Comparison of ENCODE assay signal across 21 cellular contexts in genomic region chr1:245213066-245213465, GRCh38. TPM values are rescaled to one million over a fixed set of nuclear protein-coding genes. Genes with fewer than 3 reads are reported as not detected.
"Had no signal": no experiment of that assay in that cellular context is flagged by ENCODE, and none has a peak within 500 bp of the region (broad histone marks: within the 10 kb centered on the region; RNA-seq: fewer than 3 reads in every experiment).

No MANE protein-coding gene starts in this region.

- H3K9me3 ChIP-seq: colonic mucosa, suprapubic skin, vagina had no signal

- H3K27ac Mint-ChIP-seq: activated CD4-positive, alpha-beta memory T cell treated with anti-CD3 and anti-CD28 coated beads, Interleukin-2, amount 10 ng/mL, durations not matched to agents 7 days and 5 days; activated CD8-positive, alpha-beta memory T cell treated with anti-CD3 and anti-CD28 coated beads, Interleukin-2, amount 10 ng/mL, durations not matched to agents 7 days and 5 days; activated naive CD8-positive, alpha-beta T cell treated with anti-CD3 and anti-CD28 coated beads for 36 hours; activated T-helper 17 cell treated with anti-CD3 and anti-CD28 coated beads, Interleukin-2, amount 50 U/mL, for 72 hours; mesothelial cell of epicardium; T-helper 17 cell had no signal

- ATAC-seq: activated CD8-positive, alpha-beta memory T cell treated with anti-CD3 and anti-CD28 coated beads, Interleukin-2, amount 10 ng/mL, durations not matched to agents 7 days and 5 days; activated T-helper 17 cell treated with anti-CD3 and anti-CD28 coated beads, Interleukin-2, amount 50 U/mL, for 72 hours; left lobe of liver; right cardiac atrium; stimulated activated naive CD8-positive, alpha-beta T cell treated with anti-CD3 and anti-CD28 coated beads, Interleukin-15, amount 100 ng/mL, for 72 hours; T-helper 17 cell had no signal

- H3K27me3 Mint-ChIP-seq: activated CD4-positive, alpha-beta memory T cell treated with anti-CD3 and anti-CD28 coated beads, Interleukin-2, amount 10 ng/mL, durations not matched to agents 7 days and 5 days; activated CD8-positive, alpha-beta memory T cell treated with anti-CD3 and anti-CD28 coated beads, Interleukin-2, amount 10 ng/mL, durations not matched to agents 7 days and 5 days; activated T-helper 17 cell treated with anti-CD3 and anti-CD28 coated beads, Interleukin-2, amount 50 U/mL, for 72 hours; stimulated activated naive CD8-positive, alpha-beta T cell treated with anti-CD3 and anti-CD28 coated beads, Interleukin-15, amount 100 ng/mL, for 72 hours had no signal

- DNase-seq: activated CD4-positive, alpha-beta memory T cell treated with anti-CD3 and anti-CD28 coated beads, Interleukin-2, amount 10 ng/mL, durations not matched to agents 7 days and 5 days; activated CD4-positive, alpha-beta T cell treated with anti-CD3 and anti-CD28 coated beads for 4 hours; activated CD8-positive, alpha-beta memory T cell treated with anti-CD3 and anti-CD28 coated beads, Interleukin-2, amount 10 ng/mL, durations not matched to agents 7 days and 5 days; activated naive CD4-positive, alpha-beta T cell; activated naive CD8-positive, alpha-beta T cell treated with anti-CD3 and anti-CD28 coated beads for 36 hours; amniotic stem cell; colonic mucosa; head of caudate nucleus; kidney; right cardiac atrium; stimulated activated CD4-positive, alpha-beta T cell treated with anti-CD3 and anti-CD28 coated beads, Interleukin-2, amount 100 ng/mL, for 48 hours; stimulated activated naive CD8-positive, alpha-beta T cell treated with anti-CD3 and anti-CD28 coated beads, Interleukin-15, amount 100 ng/mL, for 72 hours; T-helper 17 cell; transverse colon; WERI-Rb-1 had no signal

- H3K4me3 Mint-ChIP-seq: activated CD4-positive, alpha-beta memory T cell treated with anti-CD3 and anti-CD28 coated beads, Interleukin-2, amount 10 ng/mL, durations not matched to agents 7 days and 5 days; activated CD8-positive, alpha-beta memory T cell treated with anti-CD3 and anti-CD28 coated beads, Interleukin-2, amount 10 ng/mL, durations not matched to agents 7 days and 5 days; activated naive CD8-positive, alpha-beta T cell treated with anti-CD3 and anti-CD28 coated beads for 36 hours; activated T-helper 17 cell treated with anti-CD3 and anti-CD28 coated beads, Interleukin-2, amount 50 U/mL, for 72 hours; mesothelial cell of epicardium; nephron; stimulated activated naive CD8-positive, alpha-beta T cell treated with anti-CD3 and anti-CD28 coated beads, Interleukin-15, amount 100 ng/mL, for 72 hours; T-helper 17 cell had no signal

- H3K9me3 Mint-ChIP-seq: activated naive CD8-positive, alpha-beta T cell treated with anti-CD3 and anti-CD28 coated beads for 36 hours; activated T-helper 17 cell treated with anti-CD3 and anti-CD28 coated beads, Interleukin-2, amount 50 U/mL, for 72 hours; mesothelial cell of epicardium; nephron had no signal

- H3K27ac ChIP-seq: colonic mucosa, suprapubic skin, transverse colon, vagina, WERI-Rb-1 had no signal

- H3K4me1 Mint-ChIP-seq: activated CD4-positive, alpha-beta memory T cell treated with anti-CD3 and anti-CD28 coated beads, Interleukin-2, amount 10 ng/mL, durations not matched to agents 7 days and 5 days; activated CD8-positive, alpha-beta memory T cell treated with anti-CD3 and anti-CD28 coated beads, Interleukin-2, amount 10 ng/mL, durations not matched to agents 7 days and 5 days; activated naive CD8-positive, alpha-beta T cell treated with anti-CD3 and anti-CD28 coated beads for 36 hours; activated T-helper 17 cell treated with anti-CD3 and anti-CD28 coated beads, Interleukin-2, amount 50 U/mL, for 72 hours; stimulated activated naive CD8-positive, alpha-beta T cell treated with anti-CD3 and anti-CD28 coated beads, Interleukin-15, amount 100 ng/mL, for 72 hours had no signal

- H3K4me1 ChIP-seq: colonic mucosa, suprapubic skin, vagina had no signal

- H3K36me3 ChIP-seq: colonic mucosa, suprapubic skin, transverse colon, vagina, WERI-Rb-1 had no signal

- H3K27me3 ChIP-seq: colonic mucosa, suprapubic skin, transverse colon, vagina had no signal

- H3K36me3 Mint-ChIP-seq: activated CD8-positive, alpha-beta memory T cell treated with anti-CD3 and anti-CD28 coated beads, Interleukin-2, amount 10 ng/mL, durations not matched to agents 7 days and 5 days; activated naive CD8-positive, alpha-beta T cell treated with anti-CD3 and anti-CD28 coated beads for 36 hours had no signal

- H3K4me3 ChIP-seq: colonic mucosa, suprapubic skin, transverse colon, vagina had no signal

RNA-seq across cellular contexts. Expression of gene KIF26B, which starts 58.3 kb away (rescaled TPM):
- total RNA-seq: activated CD4-positive, alpha-beta memory T cell treated with anti-CD3 and anti-CD28 coated beads, Interleukin-2, amount 10 ng/mL, durations not matched to agents 7 days and 5 days; activated T-helper 17 cell treated with anti-CD3 and anti-CD28 coated beads, Interleukin-2, amount 50 U/mL, for 72 hours; T-helper 17 cell had no signal
